23 cellular contexts compared by ENCODE assay signal in genomic region chr19:30144242-30144758, GRCh38.
DNase-seq lines count a peak whose midpoint lies in the region; ATAC-seq and TF ChIP-seq lines count a peak whose summit lies in the region.
"Had no signal": no experiment of that assay in that cellular context is flagged by ENCODE, and none has a peak within 500 bp of the region (broad histone marks: within the 10 kb centered on the region; RNA-seq: fewer than 3 reads in every experiment).

No MANE protein-coding gene starts in this region.

- DNase-seq in DMS153 (lab: John Stamatoyannopoulos, UW) (peak; percentile 78), NCI-H1105 (lab: John Stamatoyannopoulos, UW) (peak; percentile 71), NCI-H69 (lab: John Stamatoyannopoulos, UW) (peak; percentile 25), colonic mucosa (peak; percentile 32), HEK293T (ENCODE audit: extremely low spot score) (no peak)
- DNase-seq: AML-193; C1 segment of cervical spinal cord; CD8-positive, alpha-beta memory T cell; GM23248; IMR-90; NCI-H1436; NCI-H187 treated with DMSO at 0.1 percent for 48 hours; NCI-H446 treated with DMSO at 0.1 percent for 48 hours; NCI-H526 treated with DMSO at 0.1 percent for 48 hours; Peyer's patch; SW 1271; T-helper 17 cell had no signal

- H3K4me1 ChIP-seq in colonic mucosa, result no peaks in the 10 kb centered on the region
- H3K4me1 ChIP-seq: HAP-1, Peyer's patch had no signal

- no peaks in the 10 kb centered on the region for H3K9me3 ChIP-seq in colonic mucosa
- H3K9me3 ChIP-seq: HAP-1, Peyer's patch had no signal

- no peak for TF ChIP-seq CTCF in colonic mucosa (IDR thresholded peaks at IDR 0.05)

- H3K27ac ChIP-seq in colonic mucosa, result no peak overlapping the region
- H3K27ac ChIP-seq: GM23248, KMS-11, Peyer's patch had no signal

- intact Hi-C loops in colonic mucosa (cut with DNase I), result no loop called here

- H3K36me3 ChIP-seq in colonic mucosa, result no peaks in the 10 kb centered on the region
- H3K36me3 ChIP-seq: HAP-1, Peyer's patch had no signal

- H3K27me3 ChIP-seq in colonic mucosa, result no peaks in the 10 kb centered on the region
- H3K27me3 ChIP-seq: Peyer's patch had no signal

- peak overlapping the region in 1 of 2 donors; percentile 12 for H3K9ac ChIP-seq in colonic mucosa (ENCODE audit: low read depth in 2 of 2, low read length in 2 of 2)
- H3K9ac ChIP-seq: GM23248, KMS-11 had no signal

- ATAC-seq in HG03354 (IDR thresholded peaks at IDR 0.05; ENCODE audit: poor library complexity, severe bottlenecking, unreplicated experiment) (no peak), GM21528 (IDR thresholded peaks at IDR 0.05; ENCODE audit: low FRiP score, unreplicated experiment) (no peak), SK-N-SH treated with all-trans-retinoic acid at 6 μM for 48 hours (no peak)
- ATAC-seq: GM12878, T-helper 17 cell had no signal

- POLR2A ChIA-PET in HEK293T (lab: Yijun Ruan, JAX), result no interaction called here

- CTCF ChIA-PET in HEK293T (lab: Yijun Ruan, JAX), result no interaction called here

- H3K4me3 ChIP-seq in colonic mucosa, result no peak overlapping the region
- H3K4me3 ChIP-seq: GM12878, GM23248, HAP-1, Peyer's patch had no signal

TF ChIP-seq in HEK293T, 16 proteins besides CTCF, POLR2A, EP300 and RAD21:
- TF ChIP-seq FOXA1 (IDR thresholded peaks at IDR 0.05), result no peak
- no peak for TF ChIP-seq LEF1 (IDR thresholded peaks at IDR 0.05; ENCODE audit: borderline replicate concordance)
- no peak for TF ChIP-seq PKNOX1 (IDR thresholded peaks at IDR 0.05)
- TF ChIP-seq HDGF (IDR thresholded peaks at IDR 0.05; ENCODE audit: borderline replicate concordance), result no peak
- TF ChIP-seq ARNT (IDR thresholded peaks at IDR 0.05), result no peak
- TF ChIP-seq SUZ12 (IDR thresholded peaks at IDR 0.05), result no peak
- TF ChIP-seq CTBP1 (IDR thresholded peaks at IDR 0.05; ENCODE audit: borderline replicate concordance), result no peak
- no peak for TF ChIP-seq L3MBTL2 (conservative IDR thresholded peaks at IDR 0.05)
- no peak for TF ChIP-seq ZNF384 (IDR thresholded peaks at IDR 0.05)
- no peak for TF ChIP-seq ELF4 (IDR thresholded peaks at IDR 0.05)
- TF ChIP-seq FOXK2 (IDR thresholded peaks at IDR 0.05), result no peak

TF ChIP-seq in SK-N-SH treated with all-trans-retinoic acid at 6 μM for 48 hours, 23 proteins besides CTCF, POLR2A, EP300 and RAD21:
- TF ChIP-seq GLIS3 (CRISPR knock-in tag; IDR thresholded peaks at IDR 0.05), result no peak
- no peak for TF ChIP-seq CSRNP3 (CRISPR knock-in tag; IDR thresholded peaks at IDR 0.05)
- no peak for TF ChIP-seq TSHZ2 (CRISPR knock-in tag; IDR thresholded peaks at IDR 0.05)
- TF ChIP-seq CSDC2 (CRISPR knock-in tag; IDR thresholded peaks at IDR 0.05), result no peak
- TF ChIP-seq ARNTL (CRISPR knock-in tag; IDR thresholded peaks at IDR 0.05; ENCODE audit: borderline replicate concordance, low read depth), result no peak
- TF ChIP-seq OSR1 (CRISPR knock-in tag; IDR thresholded peaks at IDR 0.05), result no peak
- no peak for TF ChIP-seq RARB (CRISPR knock-in tag; IDR thresholded peaks at IDR 0.05)
- TF ChIP-seq ESRRG (CRISPR knock-in tag; IDR thresholded peaks at IDR 0.05), result no peak
- no peak for TF ChIP-seq POU6F1 (CRISPR knock-in tag; IDR thresholded peaks at IDR 0.05; ENCODE audit: borderline replicate concordance, low read depth)
- no peak for TF ChIP-seq PPARA (CRISPR knock-in tag; IDR thresholded peaks at IDR 0.05; ENCODE audit: borderline replicate concordance)
- TF ChIP-seq ZFP3 (CRISPR knock-in tag; IDR thresholded peaks at IDR 0.05), result no peak
- no peak for TF ChIP-seq TOX (CRISPR knock-in tag; IDR thresholded peaks at IDR 0.05; ENCODE audit: borderline replicate concordance)
- TF ChIP-seq PATZ1 (CRISPR knock-in tag; IDR thresholded peaks at IDR 0.05; ENCODE audit: borderline replicate concordance), result no peak
